Comparison of ENCODE assay signal across 9 cellular contexts in genomic region chr2:134670955-134671354, GRCh38. TPM values are rescaled to one million over a fixed set of nuclear protein-coding genes. Genes with fewer than 3 reads are reported as not detected.
A peak's percentile ranks its signal among the peaks of the same experiment; 100 is the strongest.
DNase-seq lines count a peak whose midpoint lies in the region; ATAC-seq, FAIRE-seq and TF ChIP-seq lines count a peak whose summit lies in the region.
"Had no signal": no experiment of that assay in that cellular context is flagged by ENCODE, and none has a peak within 500 bp of the region (broad histone marks: within the 10 kb centered on the region; RNA-seq: fewer than 3 reads in every experiment).

No MANE protein-coding gene starts in this region.

- peak; percentile 37 for DNase-seq in activated T-cell treated with anti-CD3 and anti-CD28 coated beads, Interleukin-2, amount 50 U/mL, for 1 hour
- DNase-seq in activated T-cell treated with anti-CD3 and anti-CD28 coated beads for 4 hours (no peak), RPMI7951 (ENCODE audit: low read depth) (peak; percentile 47), type B pancreatic cell (ENCODE audit: extremely low spot score, unreplicated experiment) (no peak)
- DNase-seq in stimulated activated CD4-positive, alpha-beta T cell treated with anti-CD3 and anti-CD28 coated beads, Interleukin-2, amount 100 ng/mL, for 24 hours: no peak
- DNase-seq in stimulated activated CD4-positive, alpha-beta T cell treated with anti-CD3 and anti-CD28 coated beads, Interleukin-4, amount 100 ng/mL, for 24 hours: no peak
- DNase-seq: RPMI8226 had no signal

- H3K27me3 Mint-ChIP-seq in type B pancreatic cell: peaks cover 11% of the 10 kb centered on the region

- no peaks in the 10 kb centered on the region for H3K36me3 Mint-ChIP-seq in type B pancreatic cell

- H3K4me3 Mint-ChIP-seq in type B pancreatic cell: peak overlapping the region; percentile 59

- H3K4me1 Mint-ChIP-seq in type B pancreatic cell (ENCODE audit: unreplicated experiment): peaks cover 13% of the 10 kb centered on the region

- peak overlapping the region; percentile 69 for H3K27ac Mint-ChIP-seq in type B pancreatic cell

- no peak for TF ChIP-seq CTCF in type B pancreatic cell (conservative IDR thresholded peaks at IDR 0.05)

- no peak for ATAC-seq in GM21529 (IDR thresholded peaks at IDR 0.05; ENCODE audit: unreplicated experiment)

- H3K9me3 Mint-ChIP-seq in type B pancreatic cell: no peaks in the 10 kb centered on the region

- FAIRE-seq in islet of Langerhans (lab: Jason Lieb, UNC): peak; percentile 47

RNA-seq across cellular contexts. Expression of gene TMEM163, which starts 47.8 kb away (rescaled TPM):
- 10.3 and 10.7 TPM in 2 replicates for total RNA-seq in RPMI7951 (2014; rRNA removed; shearing (Covaris generic))
- 4.0 and 4.1 TPM in 2 replicates for total RNA-seq in type B pancreatic cell (ENCODE audit: low replicate concordance)

Comparison
In these comparisons a context has a peak if more than half of its experiments do, and no peak if none do; other contexts are left out.
1. DNase-seq: peak in activated T-cell treated with anti-CD3 and anti-CD28 coated beads, Interleukin-2, amount 50 U/mL, for 1 hour (single experiment) and RPMI7951 (single experiment); none in activated T-cell treated with anti-CD3 and anti-CD28 coated beads for 4 hours (single experiment), type B pancreatic cell (single experiment), stimulated activated CD4-positive, alpha-beta T cell treated with anti-CD3 and anti-CD28 coated beads, Interleukin-2, amount 100 ng/mL, for 24 hours (0 of 2) and stimulated activated CD4-positive, alpha-beta T cell treated with anti-CD3 and anti-CD28 coated beads, Interleukin-4, amount 100 ng/mL, for 24 hours (single experiment).